ENCODE assay signal across 26 cellular contexts in the genomic region with DNA sequence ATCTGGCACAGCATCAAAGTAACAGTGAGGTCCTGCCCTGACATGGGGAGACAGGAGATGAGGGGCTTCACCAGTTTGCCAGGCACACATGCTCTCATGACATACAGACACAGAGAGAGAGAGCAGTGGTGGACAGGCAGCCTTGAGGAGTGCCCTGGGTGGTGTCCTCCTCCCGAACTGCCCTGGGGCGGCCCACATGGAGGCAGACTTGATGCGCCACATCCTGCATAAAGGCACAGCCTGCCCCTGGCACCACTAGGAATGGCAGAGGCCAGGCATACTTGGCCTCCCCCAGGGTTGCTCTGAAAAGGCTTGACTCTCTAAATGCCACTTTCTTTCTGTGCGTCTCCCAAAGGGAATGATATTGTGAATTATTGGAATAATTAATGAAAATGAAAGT.
"Had no signal": no experiment of that assay in that cellular context is flagged by ENCODE, and none has a peak within 500 bp of the region (broad histone marks: within the 10 kb centered on the region; RNA-seq: fewer than 3 reads in every experiment).

No MANE protein-coding gene starts in this region.

- H3K4me1 ChIP-seq: left ventricle myocardium inferior, vagina had no signal

- H3K27me3 Mint-ChIP-seq: activated B cell treated with CpG ODN at 0.5 μM for 24 hours had no signal

- FAIRE-seq: astrocyte, colon, endothelial cell of umbilical vein had no signal

- H3K4me3 ChIP-seq: breast epithelium, left ventricle myocardium inferior, tibial nerve, vagina had no signal

- ATAC-seq: esophagus mucosa had no signal

- DNase-seq: activated B cell treated with CpG ODN at 0.5 μM for 24 hours; activated CD4-positive, alpha-beta T cell treated with anti-CD3 and anti-CD28 coated beads for 4 hours; activated CD4-positive, alpha-beta T cell treated with anti-CD3 and anti-CD28 coated beads, Interleukin-2, amount 50 U/mL, for 48 hours; activated naive CD4-positive, alpha-beta T cell treated with Interleukin-2 at 50 U/mL for 16 hours; activated naive CD8-positive, alpha-beta T cell treated with anti-CD3 and anti-CD28 coated beads for 36 hours; activated T-cell treated with anti-CD3 and anti-CD28 coated beads, Interleukin-2, amount 50 U/mL, for 48 hours; effector memory CD4-positive, alpha-beta T cell; foreskin melanocyte; kidney glomerular epithelial cell; left ventricle myocardium inferior; mammary epithelial cell; naive B cell; stimulated activated CD4-positive, alpha-beta T cell treated with anti-CD3 and anti-CD28 coated beads, Interleukin-12 subunit alpha, Interleukin-12 subunit beta, amount 100 ng/mL, for 4 hours; stimulated activated CD4-positive, alpha-beta T cell treated with anti-CD3 and anti-CD28 coated beads, Interleukin-4, amount 100 ng/mL, for 4 hours; T1000 had no signal

- H3K4me1 Mint-ChIP-seq: activated B cell treated with CpG ODN at 0.5 μM for 24 hours; activated naive CD8-positive, alpha-beta T cell treated with anti-CD3 and anti-CD28 coated beads for 36 hours; central memory CD8-positive, alpha-beta T cell; naive B cell had no signal

- H3K36me3 ChIP-seq: breast epithelium, left ventricle myocardium inferior, tibial nerve, vagina had no signal

- H3K9me3 ChIP-seq: breast epithelium, left ventricle myocardium inferior, tibial nerve, vagina had no signal

- H3K4me3 Mint-ChIP-seq: activated B cell treated with CpG ODN at 0.5 μM for 24 hours; activated naive CD8-positive, alpha-beta T cell treated with anti-CD3 and anti-CD28 coated beads for 36 hours; central memory CD8-positive, alpha-beta T cell; neural crest cell; stimulated activated naive CD8-positive, alpha-beta T cell treated with anti-CD3 and anti-CD28 coated beads, Interleukin-15, Interleukin-2, amounts not matched to agents 100 ng/mL and 50 ng/mL, for 24 hours; T-helper 1 cell treated with Interleukin-12 subunit alpha and Interleukin-12 subunit beta and Interleukin-4 antibody, amounts not matched to agents 30 μg/mL and 1 μg/mL, for 36 hours had no signal

- H3K27ac ChIP-seq: left ventricle myocardium inferior, vagina had no signal

- H3K27ac Mint-ChIP-seq: activated B cell treated with CpG ODN at 0.5 μM for 24 hours; activated naive CD8-positive, alpha-beta T cell treated with anti-CD3 and anti-CD28 coated beads for 36 hours; naive B cell; stimulated activated naive CD8-positive, alpha-beta T cell treated with anti-CD3 and anti-CD28 coated beads, Interleukin-15, Interleukin-2, amounts not matched to agents 100 ng/mL and 50 ng/mL, for 24 hours; T-helper 1 cell treated with Interleukin-12 subunit alpha and Interleukin-12 subunit beta and Interleukin-4 antibody, amounts not matched to agents 30 μg/mL and 1 μg/mL, for 36 hours had no signal

- H3K9me3 Mint-ChIP-seq: activated B cell treated with CpG ODN at 0.5 μM for 24 hours; activated naive CD8-positive, alpha-beta T cell treated with anti-CD3 and anti-CD28 coated beads for 36 hours; central memory CD8-positive, alpha-beta T cell; neural crest cell; stimulated activated naive CD8-positive, alpha-beta T cell treated with anti-CD3 and anti-CD28 coated beads, Interleukin-15, Interleukin-2, amounts not matched to agents 100 ng/mL and 50 ng/mL, for 24 hours; T-helper 1 cell treated with Interleukin-12 subunit alpha and Interleukin-12 subunit beta and Interleukin-4 antibody, amounts not matched to agents 30 μg/mL and 1 μg/mL, for 36 hours had no signal

- H3K36me3 Mint-ChIP-seq: activated naive CD8-positive, alpha-beta T cell treated with anti-CD3 and anti-CD28 coated beads for 36 hours; naive B cell had no signal

- H3K27me3 ChIP-seq: breast epithelium, tibial nerve, vagina had no signal
